In the genomic region with DNA sequence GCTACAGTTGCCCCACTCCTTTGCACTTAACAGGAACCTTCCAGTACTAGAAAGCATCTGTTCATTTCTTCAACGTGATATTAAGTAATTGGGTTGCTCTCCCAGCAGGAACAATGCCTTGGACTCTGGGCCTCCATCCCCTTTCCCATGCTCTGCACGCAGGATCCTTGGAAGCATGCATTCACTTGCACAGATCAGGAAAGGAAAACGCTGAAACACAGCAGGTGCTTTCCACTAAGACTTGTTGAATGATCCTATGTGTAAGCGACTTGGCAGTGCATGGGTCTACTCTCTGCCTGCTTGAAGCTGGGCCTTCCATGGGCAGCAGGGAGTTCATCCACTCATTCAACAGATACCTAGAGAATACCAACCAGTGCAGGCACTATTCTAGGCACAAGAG, we compare ENCODE assay signal across 13 cellular contexts. TPM values are rescaled to one million over a fixed set of nuclear protein-coding genes. Genes with fewer than 3 reads are reported as not detected.
DNase-seq lines count a peak whose midpoint lies in the region; ATAC-seq, FAIRE-seq and TF ChIP-seq lines count a peak whose summit lies in the region.
"Had no signal": no experiment of that assay in that cellular context is flagged by ENCODE, and none has a peak within 500 bp of the region (broad histone marks: within the 10 kb centered on the region; RNA-seq: fewer than 3 reads in every experiment).

No MANE protein-coding gene starts in this region.

- peak overlapping the region; percentile 5 for H2AFZ ChIP-seq in IMR-90 (replicated peaks; ENCODE audit: low read length, poor library complexity)

- peak overlapping the region; percentile 59; the same call in 1 of the 2 replicates for H2BK120ac ChIP-seq in IMR-90 (ENCODE audit: low read depth, low read length)

- no peak overlapping the region for H3K27ac Mint-ChIP-seq in CD4-positive, alpha-beta T cell
- peak overlapping the region in 2 of 3 experiments; percentile 50 to 58 for H3K27ac Mint-ChIP-seq in nephron
- H3K27ac Mint-ChIP-seq in activated CD8-positive, alpha-beta memory T cell treated with anti-CD3 and anti-CD28 coated beads, Interleukin-2, amount 10 ng/mL, durations not matched to agents 7 days and 5 days = no peak overlapping the region

- H3K4me3 Mint-ChIP-seq in CD4-positive, alpha-beta T cell = peak overlapping the region; percentile 59
- peak overlapping the region; percentile 49 to 86 (median 79) for H3K4me3 Mint-ChIP-seq in nephron
- H3K4me3 Mint-ChIP-seq in activated CD8-positive, alpha-beta memory T cell treated with anti-CD3 and anti-CD28 coated beads, Interleukin-2, amount 10 ng/mL, durations not matched to agents 7 days and 5 days = no peak overlapping the region

- H3K4me1 ChIP-seq in IMR-90 (ENCODE audit: control insufficient read depth, insufficient read depth, low read length) = peaks cover 31% of the 10 kb centered on the region

- POLR2A ChIA-PET in CD4-positive, alpha-beta T cell (lab: Charles Lee) = interaction anchor here (1.1 to 1.5 kb wide), 5 partner anchors 9 to 226 kb away, joined by 3 to 21 read pairs (median 5); a partner anchor contains a TSS
- POLR2A ChIA-PET in IMR-90 (lab: Charles Lee; ENCODE audit: unreplicated experiment) = interaction anchor here (2.7 kb wide), 1 partner anchor 38 kb away, joined by 9 read pairs; no protein-coding TSS in a partner anchor

- H3K23ac ChIP-seq in IMR-90 (ENCODE audit: low read depth, low read length) = peak overlapping the region; percentile 86

- no peak for DNase-seq in CD4-positive, alpha-beta T cell
- peak; percentile 51 for DNase-seq in IMR-90
- no peak for DNase-seq in bronchial epithelial cell (ENCODE audit: low read depth)
- no peak for DNase-seq in stimulated activated CD4-positive, alpha-beta T cell treated with anti-CD3 and anti-CD28 coated beads, Interleukin-2, amount 100 ng/mL, for 48 hours
- DNase-seq in epidermal melanocyte (ENCODE audit: insufficient read length, low spot score) = no peak
- no peak for DNase-seq in activated CD8-positive, alpha-beta memory T cell treated with anti-CD3 and anti-CD28 coated beads, Interleukin-2, amount 10 ng/mL, durations not matched to agents 7 days and 5 days
- DNase-seq: erythroblast, GOT3, MG63, OCI-M1 had no signal

- peak overlapping the region; percentile 64 for H3K4ac ChIP-seq in IMR-90 (ENCODE audit: low read depth, low read length)

- H3K36me3 ChIP-seq in IMR-90 (ENCODE audit: control insufficient read depth, insufficient read depth, low read length) = no peaks in the 10 kb centered on the region
- no peaks in the 10 kb centered on the region for H3K36me3 ChIP-seq in bronchial epithelial cell (ENCODE audit: control insufficient read depth, insufficient read depth, low read length)
- H3K36me3 ChIP-seq: MG63 had no signal

- H3K27me3 ChIP-seq in CD4-positive, alpha-beta T cell (ENCODE audit: control insufficient read depth, insufficient read depth, low read length) = no peaks in the 10 kb centered on the region
- H3K27me3 ChIP-seq in IMR-90 (ENCODE audit: control insufficient read depth, insufficient read depth, low read length) (no peaks in the 10 kb centered on the region), bronchial epithelial cell (ENCODE audit: control insufficient read depth, insufficient read depth, low read length) (no peaks in the 10 kb centered on the region)
- H3K27me3 ChIP-seq: MG63 had no signal

- no peak overlapping the region for H3K56ac ChIP-seq in IMR-90 (ENCODE audit: extremely low read depth, insufficient read depth, low read length)

- peaks cover 27% of the 10 kb centered on the region for H3K4me1 Mint-ChIP-seq in CD4-positive, alpha-beta T cell (ENCODE audit: low read depth)
- peaks cover 40% of the 10 kb centered on the region for H3K4me1 Mint-ChIP-seq in nephron
- H3K4me1 Mint-ChIP-seq in activated CD8-positive, alpha-beta memory T cell treated with anti-CD3 and anti-CD28 coated beads, Interleukin-2, amount 10 ng/mL, durations not matched to agents 7 days and 5 days = peaks cover 8% of the 10 kb centered on the region

- dilution Hi-C loops in IMR-90 (cut with HindIII; ENCODE audit: low sequenced_read_pairs, unreplicated experiment) = no loop called here

- H4K5ac ChIP-seq in IMR-90 (ENCODE audit: low read depth, low read length) = no peak overlapping the region

- peak overlapping the region; percentile 48; the same call in 1 of the 2 replicates for H2AK5ac ChIP-seq in IMR-90 (ENCODE audit: low read depth, low read length)

- peak; percentile 32 for FAIRE-seq in bronchial epithelial cell (lab: Jason Lieb, UNC)
- FAIRE-seq: islet of Langerhans had no signal

- no peak overlapping the region for H2BK15ac ChIP-seq in IMR-90 (ENCODE audit: low read depth, low read length)

- H3K9me3 ChIP-seq in CD4-positive, alpha-beta T cell (ENCODE audit: control insufficient read depth, low read length) = no peaks in the 10 kb centered on the region
- no peaks in the 10 kb centered on the region for H3K9me3 ChIP-seq in IMR-90 (ENCODE audit: control insufficient read depth, insufficient read depth, low read length)
- H3K9me3 ChIP-seq: MG63 had no signal

- H2BK5ac ChIP-seq in IMR-90 (ENCODE audit: low read depth, low read length, poor library complexity, severe bottlenecking) = no peak overlapping the region

- in situ Hi-C loops in IMR-90 (cut with MboI; ENCODE audit: low sequenced_read_pairs) = loop anchor here (5.0 kb wide), 2 partner anchors 107 to 188 kb away; no protein-coding TSS in a partner anchor

- WGBS in IMR-90 (ENCODE audit: extremely low coverage in 2 of 2, insufficient read length in 1 of 2), 2 experiments = 55% methylated on average over 2 of the region's 4 CpGs; no CpG with 5 or more reads in 1 of the 2 experiments

- peak overlapping the region; percentile 27; the same call in 1 of the 2 replicates for H4K91ac ChIP-seq in IMR-90 (ENCODE audit: insufficient read depth, low read depth, low read length)

- H3K9me3 Mint-ChIP-seq in CD4-positive, alpha-beta T cell = no peaks in the 10 kb centered on the region
- no peaks in the 10 kb centered on the region for H3K9me3 Mint-ChIP-seq in nephron
- no peaks in the 10 kb centered on the region for H3K9me3 Mint-ChIP-seq in activated CD8-positive, alpha-beta memory T cell treated with anti-CD3 and anti-CD28 coated beads, Interleukin-2, amount 10 ng/mL, durations not matched to agents 7 days and 5 days (ENCODE audit: low read depth)

- no peak for TF ChIP-seq CTCF in CD4-positive, alpha-beta T cell (IDR thresholded peaks at IDR 0.05)
- TF ChIP-seq CTCF in IMR-90 (conservative IDR thresholded peaks at IDR 0.05; ENCODE audit: low read depth, low read length) (no peak), bronchial epithelial cell (IDR thresholded peaks at IDR 0.05; ENCODE audit: insufficient read depth, low read length, severe bottlenecking) (no peak), nephron (IDR thresholded peaks at IDR 0.05; ENCODE audit: unreplicated experiment in 3 of 3) (no peak)

- no peak overlapping the region; the same call in 1 of the 2 replicates for H3K4me3 ChIP-seq in IMR-90 (ENCODE audit: insufficient read depth, low read depth, low read length)
- H3K4me3 ChIP-seq in bronchial epithelial cell (ENCODE audit: low read depth, low read length) = no peak overlapping the region
- H3K4me3 ChIP-seq: MG63 had no signal

- BruUV-seq in IMR-90 (replicated peaks; lab: Mats Ljungman, UMichigan) = no TSS peak

- no peak for ATAC-seq in CD4-positive, alpha-beta T cell (ENCODE audit: poor library complexity)
- no peak for ATAC-seq in IMR-90 (ENCODE audit: low read depth)
- no peak for ATAC-seq in activated CD8-positive, alpha-beta memory T cell treated with anti-CD3 and anti-CD28 coated beads, Interleukin-2, amount 10 ng/mL, durations not matched to agents 7 days and 5 days
- no peak for ATAC-seq in activated CD4-positive, CD25-positive, alpha-beta regulatory T cell treated with anti-CD3 and anti-CD28 coated beads, Interleukin-2, amount 50 U/mL, for 24 hours

- no peak overlapping the region for H3K27ac ChIP-seq in CD4-positive, alpha-beta T cell (ENCODE audit: low read depth, low read length)
- no peak overlapping the region for H3K27ac ChIP-seq in IMR-90 (ENCODE audit: insufficient read depth, low read length)

- H3K9ac ChIP-seq in IMR-90 (ENCODE audit: low read depth, low read length) = no peak overlapping the region

- H2AK9ac ChIP-seq in IMR-90 (replicated peaks; ENCODE audit: low read depth, low read length, poor library complexity) = no peak overlapping the region

- CTCF ChIA-PET in CD4-positive, alpha-beta T cell (lab: Charles Lee) = interaction anchor here (1.1 to 1.8 kb wide), 15 partner anchors 9 to 228 kb away, joined by 3 to 33 read pairs (median 5); a partner anchor contains a TSS
- CTCF ChIA-PET in IMR-90 (lab: Yijun Ruan, JAX) = interaction anchor here (1.0 to 1.6 kb wide), 6 partner anchors 37 to 296 kb away, joined by 3 to 7 read pairs (median 4); no protein-coding TSS in a partner anchor
- CTCF ChIA-PET in activated CD8-positive, alpha-beta memory T cell treated with anti-CD3 and anti-CD28 coated beads, Interleukin-2, amount 10 ng/mL, durations not matched to agents 7 days and 5 days (lab: Charles Lee) = interaction anchor here (0.6 to 6.6 kb wide), 35 partner anchors 8 to 479 kb away, joined by 3 to 115 read pairs (median 7); a partner anchor contains a TSS

- peaks cover 9% of the 10 kb centered on the region for H3K27me3 Mint-ChIP-seq in CD4-positive, alpha-beta T cell
- peaks cover 40% of the 10 kb centered on the region for H3K27me3 Mint-ChIP-seq in nephron (ENCODE audit: low read depth)
- H3K27me3 Mint-ChIP-seq in activated CD8-positive, alpha-beta memory T cell treated with anti-CD3 and anti-CD28 coated beads, Interleukin-2, amount 10 ng/mL, durations not matched to agents 7 days and 5 days = peaks cover 39% of the 10 kb centered on the region

- peak overlapping the region in 1 of 2 experiments; percentile 6; a peak in 1 of 4 replicates for H4K8ac ChIP-seq in IMR-90 (ENCODE audit: low read depth in 2 of 2, low read length in 2 of 2)

- peak overlapping the region; percentile 83 for H3K4me2 ChIP-seq in IMR-90 (ENCODE audit: low read depth, low read length)

- H2BK20ac ChIP-seq in IMR-90 (ENCODE audit: low read depth, low read length) = peak overlapping the region; percentile 56; the same call in 1 of the 2 replicates

- intact Hi-C loops in CD4-positive, alpha-beta T cell (cut with DNase I, micrococcal nuclease) = loop anchor here (1.0 to 5.0 kb wide), 5 partner anchors 103 to 1368 kb away; a partner anchor contains a TSS
- intact Hi-C loops in IMR-90 (cut with micrococcal nuclease) = loop anchor here (1.0 to 10.0 kb wide), 6 partner anchors 37 to 275 kb away; a partner anchor contains a TSS

- peaks cover 11% of the 10 kb centered on the region; the same call in 1 of the 2 replicates for H4K20me1 ChIP-seq in IMR-90 (ENCODE audit: insufficient read depth, low read length)

- H3K79me1 ChIP-seq in IMR-90 (ENCODE audit: low read depth in 1 of 2, low read length in 2 of 2) = peaks cover 12 to 58% of the 10 kb centered on the region in 2 experiments; a peak in 3 of 4 replicates

- no peaks in the 10 kb centered on the region for H3K36me3 Mint-ChIP-seq in CD4-positive, alpha-beta T cell (ENCODE audit: low read depth)
- no peaks in the 10 kb centered on the region for H3K36me3 Mint-ChIP-seq in nephron (ENCODE audit: low read depth)
- no peaks in the 10 kb centered on the region for H3K36me3 Mint-ChIP-seq in activated CD8-positive, alpha-beta memory T cell treated with anti-CD3 and anti-CD28 coated beads, Interleukin-2, amount 10 ng/mL, durations not matched to agents 7 days and 5 days

- H3K14ac ChIP-seq in IMR-90 (replicated peaks; ENCODE audit: low read depth, low read length) = peak overlapping the region; percentile 70; the same call in 1 of the 2 replicates

- no peak for TF ChIP-seq RAD21 in IMR-90 (IDR thresholded peaks at IDR 0.05; ENCODE audit: low read length)

- no peak overlapping the region for H3K18ac ChIP-seq in IMR-90 (ENCODE audit: low read depth, low read length)

- H3K9me1 ChIP-seq in IMR-90 (ENCODE audit: insufficient read depth, low read length) = peaks cover 17% of the 10 kb centered on the region

- TF ChIP-seq POLR2A in IMR-90 (IDR thresholded peaks at IDR 0.05; ENCODE audit: low read depth, low read length) = no peak

RNA-seq across cellular contexts. Expression of a gene that starts 2.3 kb away (rescaled TPM):
- under 1 TPM; 0.45 to 0.47 TPM for total RNA-seq in CD4-positive, alpha-beta T cell
- total RNA-seq in IMR-90 (2012; rRNA removed) = 23.8 and 26.7 TPM in 2 replicates
- 79.3 and 81.8 TPM in 2 replicates for polyA plus RNA-seq in IMR-90 (2012; rRNA removed)
- 49.1 and 65.1 TPM in 2 replicates for polyA plus RNA-seq in IMR-90 (2012; cell fraction: cytosol; rRNA removed)
- 57.1 and 111 TPM in 2 replicates for polyA plus RNA-seq in IMR-90 (2012; cell fraction: nucleus; rRNA removed; ENCODE audit: low replicate concordance)
- total RNA-seq in bronchial epithelial cell = 4.1 and 6.6 TPM in 2 replicates
- under 1 TPM; 0.12 to 0.18 TPM for total RNA-seq in activated CD8-positive, alpha-beta memory T cell treated with anti-CD3 and anti-CD28 coated beads, Interleukin-2, amount 10 ng/mL, durations not matched to agents 7 days and 5 days

Comparison
In these comparisons a context has a peak if more than half of its experiments do, and no peak if none do; other contexts are left out.
1. H3K27ac Mint-ChIP-seq: peak in nephron (2 of 3); none in CD4-positive, alpha-beta T cell (single experiment) and activated CD8-positive, alpha-beta memory T cell treated with anti-CD3 and anti-CD28 coated beads, Interleukin-2, amount 10 ng/mL, durations not matched to agents 7 days and 5 days (single experiment).